ENCODE assay signal across 1 cellular context in genomic region chr3:129428382-129429079, GRCh38.
A peak's percentile ranks its signal among the peaks of the same experiment; 100 is the strongest.
TF ChIP-seq lines count a peak whose summit lies in the region.

Gene EFCAB12 (minus strand): TSS chr3:129428636. CDS start chr3:129428488, 148 bp downstream.

TF ChIP-seq in HepG2, 621 proteins besides CTCF, POLR2A, EP300 and RAD21 (continued from another document and continues in another):
- TF ChIP-seq TFDP2 (CRISPR knock-in tag; IDR thresholded peaks at IDR 0.05) (peak; percentile 75), ZNF598 (CRISPR knock-in tag; IDR thresholded peaks at IDR 0.05; ENCODE audit: borderline replicate concordance) (peak; percentile 68; the same call in 1 of the 2 replicates), HDAC6 (IDR thresholded peaks at IDR 0.05; ENCODE audit: low read depth, low read length) (no peak), CHD4 (IDR thresholded peaks at IDR 0.05; ENCODE audit: borderline replicate concordance, low read length) (no peak), FOXJ3 (CRISPR knock-in tag; IDR thresholded peaks at IDR 0.05; ENCODE audit: borderline replicate concordance) (no peak), ADNP (CRISPR knock-in tag; IDR thresholded peaks at IDR 0.05) (no peak), ZNF274 (CRISPR knock-in tag; IDR thresholded peaks at IDR 0.05) (no peak), REPIN1 (CRISPR knock-in tag; IDR thresholded peaks at IDR 0.05; ENCODE audit: borderline replicate concordance, low read depth) (0 out of 2 replicates have a peak, but pooled peaks have one; percentile 21), E2F2 (CRISPR knock-in tag; IDR thresholded peaks at IDR 0.05; ENCODE audit: borderline replicate concordance) (peak; percentile 84; the same call in 1 of the 2 replicates), TCF12 (IDR thresholded peaks at IDR 0.05) (no peak), TCF12 (CRISPR knock-in tag; IDR thresholded peaks at IDR 0.05) (no peak), STAT5B (CRISPR knock-in tag; IDR thresholded peaks at IDR 0.05) (no peak), ZNF781 (CRISPR knock-in tag; IDR thresholded peaks at IDR 0.05; ENCODE audit: borderline replicate concordance, not compliant biosample characterization) (no peak), ZNF816 (CRISPR knock-in tag; IDR thresholded peaks at IDR 0.05; ENCODE audit: borderline replicate concordance) (no peak), KLF15 (CRISPR knock-in tag; IDR thresholded peaks at IDR 0.05; ENCODE audit: borderline replicate concordance) (no peak), NFIC (IDR thresholded peaks at IDR 0.05; ENCODE audit: low read length) (no peak), SRSF4 (IDR thresholded peaks at IDR 0.05; ENCODE audit: low read depth, low read length, poor library complexity, severe bottlenecking) (no peak), DMAP1 (CRISPR knock-in tag; IDR thresholded peaks at IDR 0.05) (peak; percentile 50; the same call in 1 of the 2 replicates), EHMT2 (IDR thresholded peaks at IDR 0.05; ENCODE audit: borderline replicate concordance, low read depth, low read length) (no peak), ZNF343 (CRISPR knock-in tag; IDR thresholded peaks at IDR 0.05) (no peak), JUND (CRISPR knock-in tag; IDR thresholded peaks at IDR 0.05) (no peak), SRSF1 (optimal IDR thresholded peaks at IDR 0.05; ENCODE audit: low read depth, low read length) (no peak), ZZZ3 (CRISPR knock-in tag; IDR thresholded peaks at IDR 0.05; ENCODE audit: borderline replicate concordance) (0 out of 2 replicates have a peak, but pooled peaks have one; percentile 45), SRSF9 (IDR thresholded peaks at IDR 0.05; ENCODE audit: borderline replicate concordance, insufficient read depth, low read depth, low read length, poor library complexity, severe bottlenecking) (no peak), SMAD3 (CRISPR knock-in tag; IDR thresholded peaks at IDR 0.05) (no peak), ZBTB7A (CRISPR knock-in tag; IDR thresholded peaks at IDR 0.05) (no peak), ZBTB44 (CRISPR knock-in tag; IDR thresholded peaks at IDR 0.05) (no peak), PRDM10 (CRISPR knock-in tag; IDR thresholded peaks at IDR 0.05; ENCODE audit: low read depth) (no peak), ZNF383 (CRISPR knock-in tag; IDR thresholded peaks at IDR 0.05; ENCODE audit: borderline replicate concordance) (no peak), ZNF747 (CRISPR knock-in tag; IDR thresholded peaks at IDR 0.05; ENCODE audit: borderline replicate concordance) (peak; percentile 38; the same call in 1 of the 2 replicates), ZNF704 (CRISPR knock-in tag; IDR thresholded peaks at IDR 0.05; ENCODE audit: borderline replicate concordance) (no peak), ZNF10 (CRISPR knock-in tag; IDR thresholded peaks at IDR 0.05; ENCODE audit: borderline replicate concordance, low read depth) (no peak), ARID4A (CRISPR knock-in tag; IDR thresholded peaks at IDR 0.05; ENCODE audit: borderline replicate concordance) (peak; percentile 86), ARID2 (CRISPR knock-in tag; IDR thresholded peaks at IDR 0.05; ENCODE audit: borderline replicate concordance) (no peak), NCOR1 (IDR thresholded peaks at IDR 0.05; ENCODE audit: borderline replicate concordance, low read length) (no peak), TP53 (CRISPR knock-in tag; conservative IDR thresholded peaks at IDR 0.05) (no peak), ZBED4 (CRISPR knock-in tag; IDR thresholded peaks at IDR 0.05; ENCODE audit: borderline replicate concordance) (peak; percentile 80), SKIL (CRISPR knock-in tag; IDR thresholded peaks at IDR 0.05; ENCODE audit: borderline replicate concordance) (no peak), MLX (CRISPR knock-in tag; IDR thresholded peaks at IDR 0.05) (no peak), JARID2 (CRISPR knock-in tag; IDR thresholded peaks at IDR 0.05; ENCODE audit: insufficient replicate concordance) (no peak), CBX5 (CRISPR knock-in tag; IDR thresholded peaks at IDR 0.05; ENCODE audit: borderline replicate concordance) (no peak), PAF1 (CRISPR knock-in tag; IDR thresholded peaks at IDR 0.05) (no peak), KDM2A (CRISPR knock-in tag; IDR thresholded peaks at IDR 0.05; ENCODE audit: borderline replicate concordance, low read depth) (peak; percentile 88)
